8 cellular contexts compared by ENCODE assay signal in the genomic region with DNA sequence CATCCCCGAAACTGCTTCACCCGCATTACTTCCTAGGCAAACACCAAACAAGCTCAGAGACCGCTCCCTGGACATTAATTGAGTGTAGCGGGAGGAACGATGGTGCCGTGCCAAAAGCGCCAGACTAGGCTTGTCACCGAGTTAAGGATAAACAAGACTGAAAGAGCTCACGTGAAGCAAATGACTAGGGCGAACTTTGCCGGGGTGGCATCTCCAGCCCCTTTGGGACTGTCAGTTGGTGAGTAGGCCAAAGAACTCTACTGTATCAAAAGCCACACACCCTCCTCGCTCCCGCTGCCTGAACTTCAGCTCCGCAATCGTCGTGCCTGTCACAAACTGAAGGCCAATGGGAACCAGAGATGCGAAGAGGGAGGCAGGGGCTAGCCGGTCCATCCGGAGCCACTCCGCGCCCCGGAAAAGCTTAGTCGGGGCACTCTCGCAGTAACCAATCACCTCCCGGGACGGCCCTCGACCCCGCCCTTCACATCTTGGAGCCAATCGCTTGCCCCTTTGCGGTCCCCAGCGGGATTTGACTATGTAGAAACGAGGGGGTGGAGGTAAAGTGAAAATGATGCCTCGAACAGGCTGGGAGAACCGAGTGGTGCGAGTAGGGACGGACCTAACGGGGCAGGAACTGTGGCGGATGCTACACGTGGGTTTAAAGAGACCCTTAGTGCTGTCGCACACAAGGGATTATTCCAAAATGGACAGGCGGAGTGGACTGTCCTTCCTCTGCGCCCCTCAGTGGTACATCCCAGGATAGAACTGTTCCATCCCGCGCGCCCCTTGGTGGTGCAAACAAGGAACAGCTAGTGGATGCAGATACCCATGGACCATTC. TPM values are rescaled to one million over a fixed set of nuclear protein-coding genes. Genes with fewer than 3 reads are reported as not detected.
DNase-seq lines count a peak whose midpoint lies in the region; ATAC-seq and TF ChIP-seq lines count a peak whose summit lies in the region.

No MANE protein-coding gene starts in this region.

- peak; percentile 98 for ATAC-seq in GM23338
- peak; percentile 95 to 99 (median 95) for ATAC-seq in natural killer cell

- H3K4me3 ChIP-seq in GM23338, result peak overlapping the region; percentile 52

- H2AFZ ChIP-seq in GM23338, result 0 out of 2 replicates have a peak overlapping the region, but pooled peaks have one; percentile 14

- H3K36me3 Mint-ChIP-seq in GM23338 (ENCODE audit: low read depth) (no peaks in the 10 kb centered on the region), natural killer cell (no peaks in the 10 kb centered on the region)
- H3K36me3 Mint-ChIP-seq in activated T-helper 2 cell treated with anti-CD3 and anti-CD28 coated beads, Interferon-gamma antibody, Interleukin-2, Interleukin-4, amounts not matched to agents 10 μg/mL and 5 μg/mL and 100 μg/mL, durations not matched to agents 14 hours and 24 hours and 36 hours (ENCODE audit: low read depth), result no peaks in the 10 kb centered on the region

- H3K27ac Mint-ChIP-seq in GM23338 (peak overlapping the region; percentile 100), natural killer cell (peak overlapping the region; percentile 94 to 96)
- peak overlapping the region; percentile 99 for H3K27ac Mint-ChIP-seq in activated T-helper 2 cell treated with anti-CD3 and anti-CD28 coated beads, Interferon-gamma antibody, Interleukin-2, Interleukin-4, amounts not matched to agents 10 μg/mL and 5 μg/mL and 100 μg/mL, durations not matched to agents 14 hours and 24 hours and 36 hours

- peak; percentile 45 to 58 for TF ChIP-seq CTCF in GM23338 (conservative IDR thresholded peaks at IDR 0.05; ENCODE audit: low read depth in 2 of 2)
- peak; percentile 53 for TF ChIP-seq CTCF in natural killer cell (IDR thresholded peaks at IDR 0.05)

- H3K27me3 Mint-ChIP-seq in GM23338 (ENCODE audit: insufficient read depth, low read depth, poor library complexity) (peaks cover 4% of the 10 kb centered on the region), natural killer cell (ENCODE audit: low read depth in 2 of 2) (no peaks in the 10 kb centered on the region)
- no peaks in the 10 kb centered on the region for H3K27me3 Mint-ChIP-seq in activated T-helper 2 cell treated with anti-CD3 and anti-CD28 coated beads, Interferon-gamma antibody, Interleukin-2, Interleukin-4, amounts not matched to agents 10 μg/mL and 5 μg/mL and 100 μg/mL, durations not matched to agents 14 hours and 24 hours and 36 hours (ENCODE audit: low read depth)

- no peaks in the 10 kb centered on the region for H3K9me2 ChIP-seq in GM23338 (ENCODE audit: insufficient read depth)

- H3K79me2 ChIP-seq in GM23338 (replicated peaks; ENCODE audit: insufficient read depth), result peaks cover 8% of the 10 kb centered on the region

- H3K27me3 ChIP-seq in GM23338 (ENCODE audit: insufficient read depth), result peaks cover 11% of the 10 kb centered on the region

- peak overlapping the region; percentile 78 for H3K4me2 ChIP-seq in GM23338

- H3K27ac ChIP-seq in GM23338 (ENCODE audit: low read depth), result peak overlapping the region; percentile 59

- H4K20me1 ChIP-seq in GM23338 (replicated peaks; ENCODE audit: insufficient read depth), result no peaks in the 10 kb centered on the region

- H3K9me3 Mint-ChIP-seq in GM23338, result no peaks in the 10 kb centered on the region
- no peaks in the 10 kb centered on the region for H3K9me3 Mint-ChIP-seq in activated T-helper 2 cell treated with anti-CD3 and anti-CD28 coated beads, Interferon-gamma antibody, Interleukin-2, Interleukin-4, amounts not matched to agents 10 μg/mL and 5 μg/mL and 100 μg/mL, durations not matched to agents 14 hours and 24 hours and 36 hours
- H3K9me3 Mint-ChIP-seq in natural killer cell, result no peaks in the 10 kb centered on the region

- no peaks in the 10 kb centered on the region for H3K36me3 ChIP-seq in GM23338 (ENCODE audit: insufficient read depth)

- H3F3A ChIP-seq in GM23338 (replicated peaks; ENCODE audit: low read depth), result no peaks in the 10 kb centered on the region

- no peaks in the 10 kb centered on the region for H3K4me1 ChIP-seq in GM23338 (ENCODE audit: insufficient read depth)

- DNase-seq in EH (ENCODE audit: low read depth) (peak; percentile 96), GM23338 (ENCODE audit: low spot score) (peak; percentile 95), LHCN-M2 (ENCODE audit: low read depth) (peak; percentile 94), RPMI7951 (ENCODE audit: low read depth) (peak; percentile 97), fibroblast of peridontal ligament (ENCODE audit: extremely low read depth) (peak; percentile 94), natural killer cell (peak; percentile 86)
- peak; percentile 90 for DNase-seq in activated T-helper 2 cell treated with anti-CD3 and anti-CD28 coated beads, Interferon-gamma antibody, Interleukin-2, Interleukin-4, amounts not matched to agents 10 μg/mL and 5 μg/mL and 100 μg/mL, durations not matched to agents 14 hours and 24 hours and 36 hours (ENCODE audit: low spot score)
- peak; percentile 92 for DNase-seq in stimulated activated naive CD4-positive, alpha-beta T cell treated with Interleukin-2 at 50 U/mL for 16 hours (lab: John Stamatoyannopoulos, UW)

- intact Hi-C loops in activated T-helper 2 cell treated with anti-CD3 and anti-CD28 coated beads, Interferon-gamma antibody, Interleukin-2, Interleukin-4, amounts not matched to agents 10 μg/mL and 5 μg/mL and 100 μg/mL, durations not matched to agents 14 hours and 24 hours and 36 hours (cut with micrococcal nuclease), result no loop called here
- intact Hi-C loops in natural killer cell (cut with micrococcal nuclease), result loop anchor here (1.0 kb wide), 1 partner anchor 421 kb away; no protein-coding TSS in a partner anchor

- H3K4me1 Mint-ChIP-seq in GM23338 (peaks cover 6% of the 10 kb centered on the region), natural killer cell (peaks cover 13 to 17% of the 10 kb centered on the region in 2 donors)
- peaks cover 19% of the 10 kb centered on the region for H3K4me1 Mint-ChIP-seq in activated T-helper 2 cell treated with anti-CD3 and anti-CD28 coated beads, Interferon-gamma antibody, Interleukin-2, Interleukin-4, amounts not matched to agents 10 μg/mL and 5 μg/mL and 100 μg/mL, durations not matched to agents 14 hours and 24 hours and 36 hours (ENCODE audit: low read depth)

- H3K4me3 Mint-ChIP-seq in GM23338 (peak overlapping the region; percentile 94), natural killer cell (peak overlapping the region; percentile 94)
- H3K4me3 Mint-ChIP-seq in activated T-helper 2 cell treated with anti-CD3 and anti-CD28 coated beads, Interferon-gamma antibody, Interleukin-2, Interleukin-4, amounts not matched to agents 10 μg/mL and 5 μg/mL and 100 μg/mL, durations not matched to agents 14 hours and 24 hours and 36 hours (ENCODE audit: low read depth), result peak overlapping the region; percentile 95

TF ChIP-seq in GM23338, 12 proteins besides CTCF, POLR2A, EP300 and RAD21:
- TF ChIP-seq STAT1 (IDR thresholded peaks at IDR 0.05; ENCODE audit: unreplicated experiment), result no peak
- TF ChIP-seq POLR2AphosphoS5 (IDR thresholded peaks at IDR 0.05; ENCODE audit: low read depth), result 0 out of 2 replicates have a peak, but pooled peaks have one; percentile 30

RNA-seq across cellular contexts. Expression of gene FAM156A, which starts 37.0 kb away (rescaled TPM):
- 16.3 and 17.7 TPM in 2 replicates for total RNA-seq in GM23338 (2014; rRNA removed; shearing (Covaris generic))
- polyA plus RNA-seq in GM23338 (2016; fragmentation: Nextera tagmentation; extraction: Ambion mirVana), result 4.5 and 5.2 TPM in 2 replicates
- total RNA-seq in LHCN-M2 (2014; rRNA removed) (25.5 and 34.8 TPM in 2 replicates), natural killer cell (10 to 100 TPM; 16.2 to 19.2 (median 18.7) TPM)
- 17.7 TPM for polyA plus RNA-seq in LHCN-M2 (2012)
- 9.0 and 17.0 TPM in 2 replicates for total RNA-seq in RPMI7951 (2014; rRNA removed; shearing (Covaris generic))
- 26.2 and 28.2 TPM in 2 replicates for total RNA-seq in activated T-helper 2 cell treated with anti-CD3 and anti-CD28 coated beads, Interferon-gamma antibody, Interleukin-2, Interleukin-4, amounts not matched to agents 10 μg/mL and 5 μg/mL and 100 μg/mL, durations not matched to agents 14 hours and 24 hours and 36 hours

RNA-seq across cellular contexts. Expression of gene GPR173, which starts 53.2 kb away (rescaled TPM):
- total RNA-seq in GM23338 (2014; rRNA removed; shearing (Covaris generic)), result 7.7 TPM in 2 replicates
- polyA plus RNA-seq in GM23338 (2016; fragmentation: Nextera tagmentation; extraction: Ambion mirVana), result 0.92 and 0.94 TPM in 2 replicates
- total RNA-seq in LHCN-M2 (2014; rRNA removed) (2.3 and 4.1 TPM in 2 replicates), natural killer cell (under 1 TPM in 1 of 3 donors, not detected in 2; 0.48 TPM)
- polyA plus RNA-seq in LHCN-M2 (2012), result 2.3 TPM
- 1.4 and 2.4 TPM in 2 replicates for total RNA-seq in RPMI7951 (2014; rRNA removed; shearing (Covaris generic))
- not detected in 2 replicates for total RNA-seq in activated T-helper 2 cell treated with anti-CD3 and anti-CD28 coated beads, Interferon-gamma antibody, Interleukin-2, Interleukin-4, amounts not matched to agents 10 μg/mL and 5 μg/mL and 100 μg/mL, durations not matched to agents 14 hours and 24 hours and 36 hours

Comparison
In these comparisons a context has a peak if more than half of its experiments do, and no peak if none do; other contexts are left out.
1. Peak in every context shown above with its lines: DNase-seq, ATAC-seq, H3K4me3 ChIP-seq and H3K27ac ChIP-seq.